8 cellular contexts compared by ENCODE assay signal in genomic region chr7:102464577-102465280, GRCh38. TPM values are rescaled to one million over a fixed set of nuclear protein-coding genes. Genes with fewer than 3 reads are reported as not detected.
DNase-seq lines count a peak whose midpoint lies in the region; ATAC-seq and TF ChIP-seq lines count a peak whose summit lies in the region.

Gene ALKBH4, minus strand, starts transcription at chr7:102464863. Its CDS starts 27 bp downstream, at chr7:102464836.
Gene LRWD1, plus strand, starts transcription at chr7:102464984. Its CDS starts 97 bp downstream, at chr7:102465081.

- peak within 1 kb of the TSS; percentile 85 for H3K27ac Mint-ChIP-seq in activated CD8-positive, alpha-beta memory T cell treated with anti-CD3 and anti-CD28 coated beads, Interleukin-2, amount 10 ng/mL, durations not matched to agents 7 days and 5 days
- H3K27ac Mint-ChIP-seq in endodermal cell (peak within 1 kb of the TSS; percentile 88), mesothelial cell of epicardium (peak within 1 kb of the TSS; percentile 94)

- H3K27me3 ChIP-seq in NT2/D1 (ENCODE audit: insufficient read depth, insufficient read length) (no peaks in the 10 kb centered on the region), endodermal cell (ENCODE audit: control insufficient read depth, insufficient read depth, low read length, poor library complexity, severe bottlenecking) (no peaks in the 10 kb centered on the region)

- WGBS in endodermal cell (ENCODE audit: insufficient coverage in 1 of 2, insufficient read length in 1 of 2), 2 experiments, result 0% methylated on average over 46 to 81 of the region's 81 CpGs

- ATAC-seq in GM21381 (IDR thresholded peaks at IDR 0.05; ENCODE audit: unreplicated experiment), result peak; percentile 95
- peak; percentile 96 for ATAC-seq in activated CD8-positive, alpha-beta memory T cell treated with anti-CD3 and anti-CD28 coated beads, Interleukin-2, amount 10 ng/mL, durations not matched to agents 7 days and 5 days

- no peaks in the 10 kb centered on the region for H3K9me3 Mint-ChIP-seq in activated CD8-positive, alpha-beta memory T cell treated with anti-CD3 and anti-CD28 coated beads, Interleukin-2, amount 10 ng/mL, durations not matched to agents 7 days and 5 days (ENCODE audit: low read depth)
- H3K9me3 Mint-ChIP-seq in endodermal cell (no peaks in the 10 kb centered on the region), mesothelial cell of epicardium (no peaks in the 10 kb centered on the region)

- in situ Hi-C loops in Caki2 (cut with HindIII; ENCODE audit: low pct_unique_long_range_greater_than_20kb, low sequenced_read_pairs), result no loop called here

- H3K36me3 Mint-ChIP-seq in activated CD8-positive, alpha-beta memory T cell treated with anti-CD3 and anti-CD28 coated beads, Interleukin-2, amount 10 ng/mL, durations not matched to agents 7 days and 5 days, result no peaks in the 10 kb centered on the region
- H3K36me3 Mint-ChIP-seq in endodermal cell (ENCODE audit: low read depth) (peaks cover 21% of the 10 kb centered on the region), mesothelial cell of epicardium (no peaks in the 10 kb centered on the region)

- no peaks in the 10 kb centered on the region for H3K9me3 ChIP-seq in NT2/D1 (ENCODE audit: insufficient read depth, low read length)
- H3K9me3 ChIP-seq in endodermal cell (ENCODE audit: control insufficient read depth, low read length), result no peaks in the 10 kb centered on the region

- peaks cover 37% of the 10 kb centered on the region for H3K36me3 ChIP-seq in NT2/D1 (ENCODE audit: insufficient read depth, insufficient read length, low read length)
- H3K36me3 ChIP-seq in endodermal cell (ENCODE audit: control insufficient read depth, insufficient read depth, low read length), result peaks cover 8% of the 10 kb centered on the region

- H3K27ac ChIP-seq in endodermal cell (ENCODE audit: low read depth, low read length), result peak within 1 kb of the TSS; percentile 17

- peaks cover 23% of the 10 kb centered on the region for H3K4me1 Mint-ChIP-seq in activated CD8-positive, alpha-beta memory T cell treated with anti-CD3 and anti-CD28 coated beads, Interleukin-2, amount 10 ng/mL, durations not matched to agents 7 days and 5 days
- peaks cover 7% of the 10 kb centered on the region for H3K4me1 Mint-ChIP-seq in endodermal cell
- peaks cover 19% of the 10 kb centered on the region for H3K4me1 Mint-ChIP-seq in mesothelial cell of epicardium

- CTCF ChIA-PET in activated CD8-positive, alpha-beta memory T cell treated with anti-CD3 and anti-CD28 coated beads, Interleukin-2, amount 10 ng/mL, durations not matched to agents 7 days and 5 days (lab: Charles Lee), result interaction anchor here (0.8 to 3.1 kb wide), 9 partner anchors 15 to 60 kb away, joined by 3 to 19 read pairs (median 4); no protein-coding TSS in a partner anchor

- H3K4me1 ChIP-seq in NT2/D1 (ENCODE audit: insufficient read depth, insufficient read length) (peaks cover 2% of the 10 kb centered on the region), endodermal cell (ENCODE audit: control insufficient read depth, insufficient read depth, low read length) (no peaks in the 10 kb centered on the region)

- peak within 1 kb of the TSS; percentile 99 for H3K4me3 ChIP-seq in NT2/D1 (ENCODE audit: insufficient read length, low read depth)
- peak within 1 kb of the TSS; percentile 98 for H3K4me3 ChIP-seq in endodermal cell (ENCODE audit: low read length)

- TF ChIP-seq CTCF in endodermal cell (conservative IDR thresholded peaks at IDR 0.05) (peak; percentile 25), mesothelial cell of epicardium (IDR thresholded peaks at IDR 0.05; ENCODE audit: unreplicated experiment) (peak; percentile 22)

- DNase-seq in Caki2 (ENCODE audit: low read depth), result peak; percentile 81
- peak; percentile 3 to 95 (median 88) for DNase-seq in HUDEP-2 (lab: John Stamatoyannopoulos, UW; ENCODE audit: unreplicated experiment in 76 of 76)
- peak; percentile 81 for DNase-seq in NT2/D1 (ENCODE audit: low read depth, low spot score)
- peak; percentile 94 for DNase-seq in activated CD8-positive, alpha-beta memory T cell treated with anti-CD3 and anti-CD28 coated beads, Interleukin-2, amount 10 ng/mL, durations not matched to agents 7 days and 5 days
- DNase-seq in endodermal cell, result peak; percentile 95
- peak; percentile 89 to 94 for DNase-seq in mesothelial cell of epicardium (ENCODE audit: low spot score in 2 of 2, unreplicated experiment in 2 of 2)
- DNase-seq in stimulated activated CD8-positive, alpha-beta memory T cell treated with anti-CD3 and anti-CD28 coated beads, Interleukin-15, amount 100 ng/mL, for 4 hours (ENCODE audit: low read depth in 2 of 2), result peak; percentile 85 to 89

- H3K27me3 Mint-ChIP-seq in activated CD8-positive, alpha-beta memory T cell treated with anti-CD3 and anti-CD28 coated beads, Interleukin-2, amount 10 ng/mL, durations not matched to agents 7 days and 5 days, result no peaks in the 10 kb centered on the region
- H3K27me3 Mint-ChIP-seq in endodermal cell (ENCODE audit: insufficient read depth) (no peaks in the 10 kb centered on the region), mesothelial cell of epicardium (ENCODE audit: low read depth) (no peaks in the 10 kb centered on the region)

- peak within 1 kb of the TSS; percentile 88 for H3K4me3 Mint-ChIP-seq in activated CD8-positive, alpha-beta memory T cell treated with anti-CD3 and anti-CD28 coated beads, Interleukin-2, amount 10 ng/mL, durations not matched to agents 7 days and 5 days
- H3K4me3 Mint-ChIP-seq in endodermal cell (peak within 1 kb of the TSS; percentile 99), mesothelial cell of epicardium (peak within 1 kb of the TSS; percentile 96)

- peak within 1 kb of the TSS; percentile 98 for H3K9ac ChIP-seq in NT2/D1 (ENCODE audit: insufficient read length, low read depth)
- H3K9ac ChIP-seq in endodermal cell (ENCODE audit: extremely low read depth, low read length, poor library complexity, severe bottlenecking), result peak within 1 kb of the TSS; percentile 93

RNA-seq across cellular contexts. Expression of gene ALKBH4, which starts in this region (rescaled TPM):
- total RNA-seq in Caki2 (2014; rRNA removed; shearing (Covaris generic); ENCODE audit: low replicate concordance), result 15.6 and 49.2 TPM in 2 replicates
- 10 to 100 TPM; 11.2 to 14.6 TPM for total RNA-seq in activated CD8-positive, alpha-beta memory T cell treated with anti-CD3 and anti-CD28 coated beads, Interleukin-2, amount 10 ng/mL, durations not matched to agents 7 days and 5 days
- 10 to 100 TPM; 16.2 to 17.2 TPM for total RNA-seq in endodermal cell
- polyA plus RNA-seq in endodermal cell (2013, experiment 1 of 2), result 10.3 TPM
- 10.9 TPM for polyA plus RNA-seq in endodermal cell (2013, experiment 2 of 2)
- 14.9 to 19.4 TPM (median 18.6 TPM) in 3 replicates for total RNA-seq in mesothelial cell of epicardium

RNA-seq across cellular contexts. Expression of gene LRWD1, which starts in this region (rescaled TPM):
- 35.4 and 47.4 TPM in 2 replicates for total RNA-seq in Caki2 (2014; rRNA removed; shearing (Covaris generic); ENCODE audit: low replicate concordance)
- total RNA-seq in activated CD8-positive, alpha-beta memory T cell treated with anti-CD3 and anti-CD28 coated beads, Interleukin-2, amount 10 ng/mL, durations not matched to agents 7 days and 5 days, result 10 to 100 TPM; 20.6 to 24.0 TPM
- total RNA-seq in endodermal cell (10 to 100 TPM; 30.9 to 43.5 TPM), mesothelial cell of epicardium (19.2 to 21.1 TPM (median 19.2 TPM) in 3 replicates)
- 21.3 TPM for polyA plus RNA-seq in endodermal cell (2013, experiment 1 of 2)
- 22.8 TPM for polyA plus RNA-seq in endodermal cell (2013, experiment 2 of 2)

Comparison
In these comparisons a context has a peak if more than half of its experiments do, and no peak if none do; other contexts are left out.
1. Peak in every context shown above with its lines: DNase-seq, ATAC-seq, H3K4me3 ChIP-seq and H3K27ac ChIP-seq.